15 cellular contexts compared by ENCODE assay signal in the genomic region with DNA sequence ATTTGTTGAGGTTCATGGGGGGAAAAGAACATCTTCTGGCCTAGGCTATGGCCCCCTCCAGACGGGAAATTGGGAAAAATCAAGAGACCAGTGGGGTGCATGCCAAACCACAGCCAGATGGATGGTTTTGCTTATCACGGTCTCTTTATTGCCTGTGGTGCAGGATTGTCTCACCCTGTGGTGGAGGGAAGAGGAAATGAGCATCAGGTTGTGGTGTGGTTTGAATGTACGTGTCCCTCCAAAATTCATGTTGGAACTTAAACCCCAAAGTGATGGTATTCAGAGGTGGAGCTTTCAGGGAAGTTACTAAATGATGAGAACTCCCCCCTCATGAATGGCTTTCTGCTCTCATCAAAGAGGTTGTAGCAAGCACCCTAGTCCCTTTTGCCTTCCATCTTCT.
DNase-seq lines count a peak whose midpoint lies in the region; ATAC-seq and TF ChIP-seq lines count a peak whose summit lies in the region.
"Had no signal": no experiment of that assay in that cellular context is flagged by ENCODE, and none has a peak within 500 bp of the region (broad histone marks: within the 10 kb centered on the region; RNA-seq: fewer than 3 reads in every experiment).

No MANE protein-coding gene starts in this region.

- no peak for DNase-seq in activated naive CD4-positive, alpha-beta T cell treated with anti-CD3 and anti-CD28 coated beads, Interleukin-2, amount 50 U/mL, for 72 hours (ENCODE audit: low spot score in 2 of 2)
- DNase-seq in activated naive CD4-positive, alpha-beta T cell treated with anti-CD3 and anti-CD28 coated beads, Interleukin-2, amount 50 U/mL, for 16 hours: no peak
- DNase-seq in M059J (ENCODE audit: low read depth) (peak; percentile 74), RPMI8226 (peak; percentile 8), cardiac septum (ENCODE audit: low spot score) (no peak), NCI-H2107 (lab: John Stamatoyannopoulos, UW) (no peak)
- no peak for DNase-seq in CD4-positive, alpha-beta T cell
- DNase-seq: 8988T; AML-193; Calu3; CD4-positive, CD25-positive, alpha-beta regulatory T cell; DMS 273 treated with DMSO at 0.1 percent for 48 hours; GM23248; H7 had no signal

- H3K9me3 ChIP-seq in CD4-positive, alpha-beta T cell (ENCODE audit: control insufficient read depth, low read length): no peaks in the 10 kb centered on the region

- no peak overlapping the region for H3K4me3 Mint-ChIP-seq in CD4-positive, alpha-beta T cell
- H3K4me3 Mint-ChIP-seq: CD4-positive, CD25-positive, alpha-beta regulatory T cell had no signal

- ATAC-seq in activated naive CD4-positive, alpha-beta T cell treated with anti-CD3 and anti-CD28 coated beads, Interleukin-2, amount 50 U/mL, for 72 hours: peak; percentile 33 to 55
- no peak for ATAC-seq in CD4-positive, alpha-beta T cell (ENCODE audit: poor library complexity)

- H3K36me3 Mint-ChIP-seq in activated naive CD4-positive, alpha-beta T cell treated with anti-CD3 and anti-CD28 coated beads, Interleukin-2, amount 50 U/mL, for 72 hours: peaks cover 5 to 6% of the 10 kb centered on the region in 2 donors
- H3K36me3 Mint-ChIP-seq in CD4-positive, alpha-beta T cell (ENCODE audit: low read depth): no peaks in the 10 kb centered on the region
- H3K36me3 Mint-ChIP-seq: CD4-positive, CD25-positive, alpha-beta regulatory T cell had no signal

- CTCF ChIA-PET in CD4-positive, alpha-beta T cell (lab: Charles Lee): no interaction called here

- peaks cover 5 to 6% of the 10 kb centered on the region in 2 donors for H3K9me3 Mint-ChIP-seq in activated naive CD4-positive, alpha-beta T cell treated with anti-CD3 and anti-CD28 coated beads, Interleukin-2, amount 50 U/mL, for 72 hours
- no peaks in the 10 kb centered on the region for H3K9me3 Mint-ChIP-seq in CD4-positive, alpha-beta T cell

- H3K4me1 Mint-ChIP-seq in CD4-positive, alpha-beta T cell (ENCODE audit: low read depth): no peaks in the 10 kb centered on the region

- H3K27me3 Mint-ChIP-seq in CD4-positive, alpha-beta T cell: peaks cover 8% of the 10 kb centered on the region
- H3K27me3 Mint-ChIP-seq: CD4-positive, CD25-positive, alpha-beta regulatory T cell had no signal

- no peak overlapping the region for H3K27ac Mint-ChIP-seq in activated naive CD4-positive, alpha-beta T cell treated with anti-CD3 and anti-CD28 coated beads, Interleukin-2, amount 50 U/mL, for 72 hours
- H3K27ac Mint-ChIP-seq in CD4-positive, alpha-beta T cell: no peak overlapping the region

- H3K27me3 ChIP-seq in CD4-positive, alpha-beta T cell (ENCODE audit: control insufficient read depth, insufficient read depth, low read length): no peaks in the 10 kb centered on the region

- H3K27ac ChIP-seq in CD4-positive, alpha-beta T cell (ENCODE audit: low read depth, low read length): no peak overlapping the region
- H3K27ac ChIP-seq: BLaER1 treated with 17β-estradiol and CSF1 and Interleukin-3, amounts not matched to agents 10 nM and 100 nM; GM23248 had no signal

- intact Hi-C loops in cardiac septum (cut with DNase I): no loop called here
- intact Hi-C loops in CD4-positive, alpha-beta T cell (cut with DNase I, micrococcal nuclease): no loop called here

- no peak for TF ChIP-seq CTCF in CD4-positive, alpha-beta T cell (IDR thresholded peaks at IDR 0.05)

- POLR2A ChIA-PET in CD4-positive, alpha-beta T cell (lab: Charles Lee): no interaction called here

Comparison
In these comparisons a context has a peak if more than half of its experiments do, and no peak if none do; other contexts are left out.
1. DNase-seq: peak in M059J (single experiment) and RPMI8226 (single experiment); none in activated naive CD4-positive, alpha-beta T cell treated with anti-CD3 and anti-CD28 coated beads, Interleukin-2, amount 50 U/mL, for 72 hours (0 of 2), activated naive CD4-positive, alpha-beta T cell treated with anti-CD3 and anti-CD28 coated beads, Interleukin-2, amount 50 U/mL, for 16 hours (single experiment), cardiac septum (single experiment), CD4-positive, alpha-beta T cell (0 of 10) and NCI-H2107 (single experiment).